ENCODE assay signal across 25 cellular contexts in the genomic region with DNA sequence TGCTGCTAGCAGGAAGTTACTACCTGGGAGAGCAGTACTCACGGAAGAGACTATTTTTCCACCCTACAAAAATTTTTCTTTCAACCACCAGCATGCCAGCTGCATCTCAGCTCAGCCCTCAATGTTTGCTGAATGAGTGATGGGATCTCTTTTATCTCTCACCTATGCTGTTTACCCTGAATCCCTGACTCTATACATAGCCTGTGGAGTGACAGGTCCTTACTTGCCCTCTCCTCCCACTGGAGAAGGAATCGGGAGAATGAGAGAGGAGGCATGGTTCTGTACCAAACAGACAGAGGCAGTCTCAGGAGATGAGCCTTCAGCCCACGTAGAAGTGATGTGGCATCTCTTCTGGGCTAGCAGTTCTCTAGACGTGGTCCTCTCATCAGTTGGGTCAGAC. TPM values are rescaled to one million over a fixed set of nuclear protein-coding genes. Genes with fewer than 3 reads are reported as not detected.
"Had no signal": no experiment of that assay in that cellular context is flagged by ENCODE, and none has a peak within 500 bp of the region (broad histone marks: within the 10 kb centered on the region; RNA-seq: fewer than 3 reads in every experiment).

No MANE protein-coding gene starts in this region.

- DNase-seq: activated B cell treated with CpG ODN at 0.5 μM for 24 hours; activated CD4-positive, alpha-beta T cell treated with anti-CD3 and anti-CD28 coated beads, Interleukin-2, amount 50 U/mL, for 1 hour; activated CD8-positive, alpha-beta memory T cell treated with anti-CD3 and anti-CD28 coated beads, Interleukin-2, amount 10 ng/mL, durations not matched to agents 7 days and 5 days; activated CD8-positive, alpha-beta T cell treated with anti-CD3 and anti-CD28 coated beads, Interleukin-2, amount 10 ng/mL, durations not matched to agents 7 days and 5 days; activated naive CD8-positive, alpha-beta T cell treated with anti-CD3 and anti-CD28 coated beads, Interleukin-2, amount 50 U/mL, for 24 hours; activated T-cell treated with anti-CD3 and anti-CD28 coated beads, Interleukin-2, amount 50 U/mL, for 48 hours; effector CD8-positive, alpha-beta T cell; erythroblast; hippocampal formation; kidney; left colon; naive B cell; occipital lobe; psoas muscle; sigmoid colon; stimulated activated CD4-positive, alpha-beta T cell treated with anti-CD3 and anti-CD28 coated beads, Interleukin-15, amount 100 ng/mL, for 24 hours; stimulated activated CD4-positive, alpha-beta T cell treated with anti-CD3 and anti-CD28 coated beads, Interleukin-2, amount 100 ng/mL, for 24 hours; stimulated activated naive B cell treated with anti-CD40 and anti-IgM and Interleukin-4, amounts not matched to agents 10 μg/mL and 1 μg/mL and 100 μg/mL, for 72 hours; stomach; thyroid gland; upper lobe of right lung had no signal

- H3K27me3 ChIP-seq: sigmoid colon, thyroid gland had no signal

- H3K4me1 ChIP-seq: breast epithelium, parathyroid adenoma, psoas muscle, thyroid gland, upper lobe of right lung had no signal

- H3K4me3 ChIP-seq: breast epithelium, psoas muscle, sigmoid colon, smooth muscle cell, stomach, thyroid gland, upper lobe of right lung had no signal

- FAIRE-seq: colon, kidney had no signal

- H3K9me3 ChIP-seq: breast epithelium, psoas muscle, sigmoid colon, stomach, thyroid gland, upper lobe of right lung had no signal

- ATAC-seq: activated CD8-positive, alpha-beta memory T cell treated with anti-CD3 and anti-CD28 coated beads, Interleukin-2, amount 10 ng/mL, durations not matched to agents 7 days and 5 days; activated CD8-positive, alpha-beta T cell treated with anti-CD3 and anti-CD28 coated beads, Interleukin-2, amount 10 ng/mL, durations not matched to agents 7 days and 5 days; activated naive CD8-positive, alpha-beta T cell treated with anti-CD3 and anti-CD28 coated beads, Interleukin-2, amount 50 U/mL, for 24 hours; psoas muscle; stimulated activated naive B cell treated with anti-CD40 and anti-IgM and Interleukin-4, amounts not matched to agents 10 μg/mL and 1 μg/mL and 100 μg/mL, for 72 hours; upper lobe of right lung had no signal

- H3K36me3 ChIP-seq: breast epithelium, sigmoid colon, stomach, thyroid gland, upper lobe of right lung had no signal

- H3K27ac ChIP-seq: breast epithelium, parathyroid adenoma, psoas muscle, stomach, thyroid gland, upper lobe of right lung had no signal

RNA-seq across cellular contexts. Expression of a gene that starts 6.7 kb away (rescaled TPM):
- total RNA-seq: smooth muscle cell had no signal
